20 cellular contexts compared by ENCODE assay signal in genomic region chr2:212157011-212157410, GRCh38.
DNase-seq lines count a peak whose midpoint lies in the region; ATAC-seq, FAIRE-seq and TF ChIP-seq lines count a peak whose summit lies in the region.
"Had no signal": no experiment of that assay in that cellular context is flagged by ENCODE, and none has a peak within 500 bp of the region (broad histone marks: within the 10 kb centered on the region; RNA-seq: fewer than 3 reads in every experiment).

No MANE protein-coding gene starts in this region.

- H3K36me3 Mint-ChIP-seq in WTC11 = no peaks in the 10 kb centered on the region
- no peaks in the 10 kb centered on the region for H3K36me3 Mint-ChIP-seq in CD4-positive, alpha-beta memory T cell
- H3K36me3 Mint-ChIP-seq: activated CD8-positive, alpha-beta memory T cell treated with anti-CD3 and anti-CD28 coated beads, Interleukin-2, amount 10 ng/mL, durations not matched to agents 7 days and 5 days had no signal

- H3K27ac ChIP-seq in CD4-positive, alpha-beta memory T cell (ENCODE audit: low read depth, low read length) = no peak overlapping the region
- H3K27ac ChIP-seq: gastroesophageal sphincter had no signal

- H3K4me3 ChIP-seq in fibroblast of the aortic adventitia (ENCODE audit: low read depth, low read length) (no peak overlapping the region), skeletal muscle cell (ENCODE audit: low read depth, low read length) (no peak overlapping the region)
- H3K4me3 ChIP-seq in CD4-positive, alpha-beta memory T cell (ENCODE audit: low read length in 2 of 2) = no peak overlapping the region
- H3K4me3 ChIP-seq: gastroesophageal sphincter had no signal

- H3K4me3 Mint-ChIP-seq in WTC11 = no peak overlapping the region
- no peak overlapping the region for H3K4me3 Mint-ChIP-seq in CD4-positive, alpha-beta memory T cell
- H3K4me3 Mint-ChIP-seq: activated CD8-positive, alpha-beta memory T cell treated with anti-CD3 and anti-CD28 coated beads, Interleukin-2, amount 10 ng/mL, durations not matched to agents 7 days and 5 days; activated T-helper 17 cell treated with anti-CD3 and anti-CD28 coated beads, Interleukin-2, amount 50 U/mL, for 72 hours; B cell had no signal

- H3K4me1 Mint-ChIP-seq in WTC11 = peaks cover 5% of the 10 kb centered on the region
- H3K4me1 Mint-ChIP-seq in CD4-positive, alpha-beta memory T cell = no peaks in the 10 kb centered on the region
- H3K4me1 Mint-ChIP-seq: activated CD8-positive, alpha-beta memory T cell treated with anti-CD3 and anti-CD28 coated beads, Interleukin-2, amount 10 ng/mL, durations not matched to agents 7 days and 5 days; activated T-helper 17 cell treated with anti-CD3 and anti-CD28 coated beads, Interleukin-2, amount 50 U/mL, for 72 hours; B cell had no signal

- peak; percentile 33 for DNase-seq in HK-2 (ENCODE audit: unreplicated experiment)
- DNase-seq in WTC11 (ENCODE audit: low spot score) = no peak
- DNase-seq in fibroblast of the aortic adventitia (ENCODE audit: low read depth) = peak; percentile 45
- DNase-seq in skeletal muscle cell (ENCODE audit: low read depth) = peak; percentile 82
- no peak for DNase-seq in CD4-positive, alpha-beta memory T cell
- no peak for DNase-seq in effector CD8-positive, alpha-beta T cell (lab: John Stamatoyannopoulos, UW)
- no peak for DNase-seq in frontal cortex (ENCODE audit: low spot score in 2 of 2)
- DNase-seq: activated CD8-positive, alpha-beta memory T cell treated with anti-CD3 and anti-CD28 coated beads, Interleukin-2, amount 10 ng/mL, durations not matched to agents 7 days and 5 days; GDM1; left ventricle myocardium superior; NCI-H1436; NCI-H774; OCI-M1; stimulated activated CD4-positive, alpha-beta T cell treated with anti-CD3 and anti-CD28 coated beads, Interleukin-2, amount 100 ng/mL, for 48 hours; T-helper 2 cell had no signal

- no peak for TF ChIP-seq CTCF in WTC11 (IDR thresholded peaks at IDR 0.05)
- no peak for TF ChIP-seq CTCF in fibroblast of the aortic adventitia (IDR thresholded peaks at IDR 0.05; ENCODE audit: insufficient read depth, low read length)

- H3K27me3 ChIP-seq in CD4-positive, alpha-beta memory T cell (ENCODE audit: insufficient read depth, low read length) = no peaks in the 10 kb centered on the region
- H3K27me3 ChIP-seq: gastroesophageal sphincter had no signal

- no peaks in the 10 kb centered on the region for H3K4me1 ChIP-seq in CD4-positive, alpha-beta memory T cell (ENCODE audit: insufficient read depth, low read length)
- H3K4me1 ChIP-seq: gastroesophageal sphincter had no signal

- H3K27ac Mint-ChIP-seq in WTC11 = 0 out of 2 replicates have a peak overlapping the region, but pooled peaks have one; percentile 18
- H3K27ac Mint-ChIP-seq in CD4-positive, alpha-beta memory T cell = no peak overlapping the region
- H3K27ac Mint-ChIP-seq: activated CD8-positive, alpha-beta memory T cell treated with anti-CD3 and anti-CD28 coated beads, Interleukin-2, amount 10 ng/mL, durations not matched to agents 7 days and 5 days; activated T-helper 17 cell treated with anti-CD3 and anti-CD28 coated beads, Interleukin-2, amount 50 U/mL, for 72 hours; B cell had no signal

- no peaks in the 10 kb centered on the region for H3K9me3 ChIP-seq in CD4-positive, alpha-beta memory T cell (ENCODE audit: control insufficient read depth in 1 of 2, low read length in 2 of 2)
- H3K9me3 ChIP-seq: gastroesophageal sphincter had no signal

- no peak for ATAC-seq in WTC11
- ATAC-seq: activated CD4-positive, CD25-positive, alpha-beta regulatory T cell treated with anti-CD3 and anti-CD28 coated beads, Interleukin-2, amount 50 U/mL, for 24 hours; activated CD8-positive, alpha-beta memory T cell treated with anti-CD3 and anti-CD28 coated beads, Interleukin-2, amount 10 ng/mL, durations not matched to agents 7 days and 5 days; activated T-helper 17 cell treated with anti-CD3 and anti-CD28 coated beads, Interleukin-2, amount 50 U/mL, for 72 hours; gastroesophageal sphincter; left ventricle myocardium superior had no signal

- intact Hi-C loops in CD4-positive, alpha-beta memory T cell (cut with micrococcal nuclease) = no loop called here

- POLR2A ChIA-PET in WTC11 (lab: Charles Lee) = no interaction called here
- POLR2A ChIA-PET in CD4-positive, alpha-beta memory T cell (lab: Charles Lee; ENCODE audit: partially characterized antibody) = no interaction called here

- FAIRE-seq in frontal cortex (lab: Jason Lieb, UNC) = no peak
- FAIRE-seq: urothelium cell line had no signal

- no peaks in the 10 kb centered on the region for H3K27me3 Mint-ChIP-seq in WTC11 (ENCODE audit: low read depth)
- H3K27me3 Mint-ChIP-seq in CD4-positive, alpha-beta memory T cell = no peaks in the 10 kb centered on the region
- H3K27me3 Mint-ChIP-seq: activated CD8-positive, alpha-beta memory T cell treated with anti-CD3 and anti-CD28 coated beads, Interleukin-2, amount 10 ng/mL, durations not matched to agents 7 days and 5 days; activated T-helper 17 cell treated with anti-CD3 and anti-CD28 coated beads, Interleukin-2, amount 50 U/mL, for 72 hours; B cell had no signal

- H3K9me3 Mint-ChIP-seq in WTC11 = no peaks in the 10 kb centered on the region
- H3K9me3 Mint-ChIP-seq in CD4-positive, alpha-beta memory T cell = peaks cover 0 to 15% (median 1%) of the 10 kb centered on the region in 8 donors

- H3K36me3 ChIP-seq in CD4-positive, alpha-beta memory T cell (ENCODE audit: insufficient read depth, low read length) = no peaks in the 10 kb centered on the region
- H3K36me3 ChIP-seq: gastroesophageal sphincter had no signal

- CTCF ChIA-PET in WTC11 (lab: Charles Lee) = no interaction called here
- CTCF ChIA-PET in CD4-positive, alpha-beta memory T cell (lab: Charles Lee; ENCODE audit: partially characterized antibody) = no interaction called here

TF ChIP-seq in WTC11, 78 proteins besides CTCF, POLR2A, EP300 and RAD21 (continues in another document):
- TF ChIP-seq ZNF317 (CRISPR knock-in tag; IDR thresholded peaks at IDR 0.05; ENCODE audit: borderline replicate concordance, low read depth) (no peak), ZNF671 (CRISPR knock-in tag; IDR thresholded peaks at IDR 0.05) (no peak), ETV6 (CRISPR knock-in tag; IDR thresholded peaks at IDR 0.05) (no peak), GRHL2 (CRISPR knock-in tag; IDR thresholded peaks at IDR 0.05; ENCODE audit: insufficient replicate concordance, severe bottlenecking) (no peak), E2F4 (CRISPR knock-in tag; IDR thresholded peaks at IDR 0.05; ENCODE audit: borderline replicate concordance, low read depth) (no peak), CREB1 (CRISPR knock-in tag; IDR thresholded peaks at IDR 0.05) (no peak), NFATC4 (CRISPR knock-in tag; IDR thresholded peaks at IDR 0.05) (no peak), ZNF121 (CRISPR knock-in tag; IDR thresholded peaks at IDR 0.05) (no peak), ZBTB21 (CRISPR knock-in tag; IDR thresholded peaks at IDR 0.05; ENCODE audit: borderline replicate concordance) (no peak)
- TF ChIP-seq, protein P1, sequence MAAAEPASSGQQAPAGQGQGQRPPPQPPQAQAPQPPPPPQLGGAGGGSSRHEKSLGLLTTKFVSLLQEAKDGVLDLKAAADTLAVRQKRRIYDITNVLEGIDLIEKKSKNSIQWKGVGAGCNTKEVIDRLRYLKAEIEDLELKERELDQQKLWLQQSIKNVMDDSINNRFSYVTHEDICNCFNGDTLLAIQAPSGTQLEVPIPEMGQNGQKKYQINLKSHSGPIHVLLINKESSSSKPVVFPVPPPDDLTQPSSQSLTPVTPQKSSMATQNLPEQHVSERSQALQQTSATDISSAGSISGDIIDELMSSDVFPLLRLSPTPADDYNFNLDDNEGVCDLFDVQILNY (CRISPR knock-in tag; IDR thresholded peaks at IDR 0.05) = no peak
- TF ChIP-seq, protein P2, sequence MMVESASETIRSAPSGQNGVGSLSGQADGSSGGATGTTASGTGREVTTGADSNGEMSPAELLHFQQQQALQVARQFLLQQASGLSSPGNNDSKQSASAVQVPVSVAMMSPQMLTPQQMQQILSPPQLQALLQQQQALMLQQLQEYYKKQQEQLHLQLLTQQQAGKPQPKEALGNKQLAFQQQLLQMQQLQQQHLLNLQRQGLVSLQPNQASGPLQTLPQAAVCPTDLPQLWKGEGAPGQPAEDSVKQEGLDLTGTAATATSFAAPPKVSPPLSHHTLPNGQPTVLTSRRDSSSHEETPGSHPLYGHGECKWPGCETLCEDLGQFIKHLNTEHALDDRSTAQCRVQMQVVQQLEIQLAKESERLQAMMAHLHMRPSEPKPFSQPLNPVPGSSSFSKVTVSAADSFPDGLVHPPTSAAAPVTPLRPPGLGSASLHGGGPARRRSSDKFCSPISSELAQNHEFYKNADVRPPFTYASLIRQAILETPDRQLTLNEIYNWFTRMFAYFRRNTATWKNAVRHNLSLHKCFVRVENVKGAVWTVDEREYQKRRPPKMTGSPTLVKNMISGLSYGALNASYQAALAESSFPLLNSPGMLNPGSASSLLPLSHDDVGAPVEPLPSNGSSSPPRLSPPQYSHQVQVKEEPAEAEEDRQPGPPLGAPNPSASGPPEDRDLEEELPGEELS (CRISPR knock-in tag; IDR thresholded peaks at IDR 0.05) = no peak
- TF ChIP-seq, protein P3, sequence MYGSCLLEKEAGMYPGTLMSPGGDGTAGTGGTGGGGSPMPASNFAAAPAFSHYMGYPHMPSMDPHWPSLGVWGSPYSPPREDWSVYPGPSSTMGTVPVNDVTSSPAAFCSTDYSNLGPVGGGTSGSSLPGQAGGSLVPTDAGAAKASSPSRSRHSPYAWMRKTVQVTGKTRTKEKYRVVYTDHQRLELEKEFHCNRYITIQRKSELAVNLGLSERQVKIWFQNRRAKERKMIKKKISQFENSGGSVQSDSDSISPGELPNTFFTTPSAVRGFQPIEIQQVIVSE (CRISPR knock-in tag; IDR thresholded peaks at IDR 0.05; ENCODE audit: borderline replicate concordance) = no peak

Comparison
In these comparisons a context has a peak if more than half of its experiments do, and no peak if none do; other contexts are left out.
1. DNase-seq: peak in HK-2 (single experiment), fibroblast of the aortic adventitia (single experiment) and skeletal muscle cell (single experiment); none in WTC11 (single experiment), CD4-positive, alpha-beta memory T cell (0 of 5), effector CD8-positive, alpha-beta T cell (single experiment) and frontal cortex (0 of 2).